11 cellular contexts compared by ENCODE assay signal in the genomic region with DNA sequence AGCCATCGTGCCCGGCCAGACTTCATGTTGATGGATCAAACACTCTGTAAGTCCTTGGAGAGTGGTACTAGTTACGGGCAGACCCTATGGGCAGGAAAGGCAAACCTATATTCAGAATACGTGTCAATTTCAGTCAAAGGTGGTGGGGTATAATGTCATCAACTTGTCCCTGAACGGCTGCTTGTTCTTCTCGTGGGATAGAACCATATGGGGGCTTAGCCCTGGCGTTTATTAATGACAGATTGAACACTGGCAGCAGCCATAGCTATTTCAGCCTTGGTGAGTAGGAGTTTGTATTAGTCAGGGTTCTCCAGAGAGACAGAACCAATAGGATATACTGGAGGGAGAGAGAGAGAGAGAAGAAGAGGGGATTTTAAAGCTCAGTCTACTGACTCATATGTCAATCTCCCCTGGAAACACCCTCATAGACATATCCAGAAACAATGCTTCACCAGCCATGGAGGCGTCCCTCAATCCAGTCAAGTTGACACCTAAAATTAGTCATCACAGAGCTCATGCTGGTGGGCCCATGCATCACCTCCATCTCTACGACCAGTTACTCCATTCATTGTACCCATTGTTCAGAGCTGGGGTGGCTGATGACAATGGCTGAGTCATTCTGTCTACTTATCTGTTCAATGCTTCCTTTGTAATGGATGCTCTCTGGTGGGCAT. TPM values are rescaled to one million over a fixed set of nuclear protein-coding genes. Genes with fewer than 3 reads are reported as not detected.
A peak's percentile ranks its signal among the peaks of the same experiment; 100 is the strongest.
DNase-seq lines count a peak whose midpoint lies in the region; ATAC-seq and TF ChIP-seq lines count a peak whose summit lies in the region.
"Had no signal": no experiment of that assay in that cellular context is flagged by ENCODE, and none has a peak within 500 bp of the region (broad histone marks: within the 10 kb centered on the region; RNA-seq: fewer than 3 reads in every experiment).

No MANE protein-coding gene starts in this region.

- no peaks in the 10 kb centered on the region for H3K27me3 ChIP-seq in effector memory CD4-positive, alpha-beta T cell (replicated peaks; ENCODE audit: control insufficient read depth, insufficient read depth, low read length, poor library complexity, severe bottlenecking)
- H3K27me3 ChIP-seq in BE2C = no peaks in the 10 kb centered on the region

- ATAC-seq in GM21423 (IDR thresholded peaks at IDR 0.05; ENCODE audit: unreplicated experiment) = peak; percentile 56
- ATAC-seq in HG02870 (IDR thresholded peaks at IDR 0.05; ENCODE audit: unreplicated experiment) = peak; percentile 71
- peak; percentile 93 for ATAC-seq in activated T-helper 17 cell treated with anti-CD3 and anti-CD28 coated beads, Interleukin-2, amount 50 U/mL, for 72 hours (replicated peaks)
- ATAC-seq in GM21619 (IDR thresholded peaks at IDR 0.05; ENCODE audit: unreplicated experiment) = no peak

- no peak overlapping the region for H3K4me3 ChIP-seq in effector memory CD4-positive, alpha-beta T cell (ENCODE audit: insufficient read depth, low read depth, low read length, poor library complexity, severe bottlenecking)
- no peak overlapping the region for H3K4me3 ChIP-seq in BE2C (ENCODE audit: low read depth, low read length)
- H3K4me3 ChIP-seq: skin epidermis had no signal

- no peaks in the 10 kb centered on the region for H3K9me3 Mint-ChIP-seq in activated T-helper 17 cell treated with anti-CD3 and anti-CD28 coated beads, Interleukin-2, amount 50 U/mL, for 72 hours
- H3K9me3 Mint-ChIP-seq: central memory CD8-positive, alpha-beta T cell had no signal

- no peak overlapping the region for H3K27ac ChIP-seq in effector memory CD4-positive, alpha-beta T cell (ENCODE audit: insufficient read depth, low read length, poor library complexity, severe bottlenecking)
- H3K27ac ChIP-seq: skin epidermis had no signal

- DNase-seq in stimulated activated CD4-positive, alpha-beta T cell treated with anti-CD3 and anti-CD28 coated beads, Interleukin-15, amount 100 ng/mL, for 24 hours = peak; percentile 64
- DNase-seq in amniotic stem cell (lab: John Stamatoyannopoulos, UW) = no peak
- no peak for DNase-seq in effector memory CD4-positive, alpha-beta T cell
- DNase-seq in BE2C = no peak
- DNase-seq: naive B cell had no signal

- no peaks in the 10 kb centered on the region for H3K36me3 ChIP-seq in effector memory CD4-positive, alpha-beta T cell (ENCODE audit: control insufficient read depth, insufficient read depth, low read length)
- H3K36me3 ChIP-seq in BE2C = no peaks in the 10 kb centered on the region

- H3K4me1 ChIP-seq in effector memory CD4-positive, alpha-beta T cell (ENCODE audit: control insufficient read depth, insufficient read depth, low read length, poor library complexity, severe bottlenecking) = no peaks in the 10 kb centered on the region
- no peaks in the 10 kb centered on the region for H3K4me1 ChIP-seq in BE2C

- H3K4me1 Mint-ChIP-seq in activated T-helper 17 cell treated with anti-CD3 and anti-CD28 coated beads, Interleukin-2, amount 50 U/mL, for 72 hours = peaks cover 22% of the 10 kb centered on the region
- H3K4me1 Mint-ChIP-seq: naive B cell had no signal

- H3K27ac Mint-ChIP-seq in activated T-helper 17 cell treated with anti-CD3 and anti-CD28 coated beads, Interleukin-2, amount 50 U/mL, for 72 hours = peak overlapping the region; percentile 83
- H3K27ac Mint-ChIP-seq: naive B cell had no signal

- H3K27me3 Mint-ChIP-seq in activated T-helper 17 cell treated with anti-CD3 and anti-CD28 coated beads, Interleukin-2, amount 50 U/mL, for 72 hours = no peaks in the 10 kb centered on the region
- H3K27me3 Mint-ChIP-seq: central memory CD8-positive, alpha-beta T cell had no signal

- peak overlapping the region; percentile 39 for H3K4me3 Mint-ChIP-seq in activated T-helper 17 cell treated with anti-CD3 and anti-CD28 coated beads, Interleukin-2, amount 50 U/mL, for 72 hours
- H3K4me3 Mint-ChIP-seq: central memory CD8-positive, alpha-beta T cell; naive B cell had no signal

- TF ChIP-seq CTCF in BE2C (IDR thresholded peaks at IDR 0.05; ENCODE audit: low read depth, low read length) = no peak

- no peaks in the 10 kb centered on the region for H3K9me3 ChIP-seq in effector memory CD4-positive, alpha-beta T cell (ENCODE audit: control insufficient read depth, low read length)
- H3K9me3 ChIP-seq in BE2C = no peaks in the 10 kb centered on the region

- no peaks in the 10 kb centered on the region for H3K36me3 Mint-ChIP-seq in activated T-helper 17 cell treated with anti-CD3 and anti-CD28 coated beads, Interleukin-2, amount 50 U/mL, for 72 hours (ENCODE audit: low read depth)
- H3K36me3 Mint-ChIP-seq: naive B cell had no signal

RNA-seq across cellular contexts. Expression of a gene that starts 16.1 kb away (rescaled TPM):
- total RNA-seq in activated T-helper 17 cell treated with anti-CD3 and anti-CD28 coated beads, Interleukin-2, amount 50 U/mL, for 72 hours = not detected
- 5.5 TPM for polyA plus RNA-seq in BE2C (2012; ENCODE audit: insufficient read depth, insufficient read length, low read depth)

RNA-seq across cellular contexts. Expression of a gene that starts 20.5 kb away (rescaled TPM):
- total RNA-seq in activated T-helper 17 cell treated with anti-CD3 and anti-CD28 coated beads, Interleukin-2, amount 50 U/mL, for 72 hours = 10 to 100 TPM; 64.3 to 69.0 TPM
- polyA plus RNA-seq in BE2C (2012; ENCODE audit: insufficient read depth, insufficient read length, low read depth) = 40.9 TPM

RNA-seq across cellular contexts. Expression of a gene that starts 32.4 kb away (rescaled TPM):
- total RNA-seq in activated T-helper 17 cell treated with anti-CD3 and anti-CD28 coated beads, Interleukin-2, amount 50 U/mL, for 72 hours = 100 to 1,000 TPM; 127 to 132 TPM
- 187 TPM for polyA plus RNA-seq in BE2C (2012; ENCODE audit: insufficient read depth, insufficient read length, low read depth)
